Comparison of ENCODE assay signal across 15 cellular contexts in the genomic region with DNA sequence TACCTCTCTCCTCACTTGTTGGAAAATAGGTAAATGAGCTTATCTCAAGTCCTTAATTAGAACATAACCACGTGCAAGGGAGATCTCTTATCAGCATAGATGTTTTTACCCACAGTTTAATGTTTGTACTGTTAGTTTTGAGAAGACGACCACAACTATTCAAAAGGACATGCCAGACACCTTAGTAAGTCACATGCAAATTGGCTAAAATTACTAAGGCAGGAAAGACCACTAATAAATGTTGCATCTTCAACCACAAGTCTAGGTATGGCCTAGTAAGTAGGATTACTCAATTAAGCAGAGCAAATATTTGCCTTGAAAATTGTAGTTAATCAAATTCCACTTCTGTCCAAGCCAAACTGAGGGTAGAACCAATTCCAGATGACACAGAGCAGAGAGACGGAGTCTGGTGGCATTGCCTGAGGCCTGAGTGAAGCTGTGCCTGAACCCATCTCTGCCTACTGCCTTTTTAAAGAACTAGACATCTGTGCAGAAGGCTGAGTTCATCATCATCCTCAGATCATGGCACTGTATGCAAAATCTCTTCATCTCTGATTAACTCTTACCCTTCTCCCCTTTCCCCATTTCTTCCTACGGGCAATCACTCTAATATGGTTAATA. TPM values are rescaled to one million over a fixed set of nuclear protein-coding genes. Genes with fewer than 3 reads are reported as not detected.
A peak's percentile ranks its signal among the peaks of the same experiment; 100 is the strongest.
DNase-seq lines count a peak whose midpoint lies in the region; ATAC-seq, FAIRE-seq and TF ChIP-seq lines count a peak whose summit lies in the region.
"Had no signal": no experiment of that assay in that cellular context is flagged by ENCODE, and none has a peak within 500 bp of the region (broad histone marks: within the 10 kb centered on the region; RNA-seq: fewer than 3 reads in every experiment).

No MANE protein-coding gene starts in this region.

- H3K27ac ChIP-seq in PC-3 (ENCODE audit: low read length), result no peak overlapping the region
- H3K27ac ChIP-seq in Peyer's patch, result no peak overlapping the region
- H3K27ac ChIP-seq: 22Rv1, KMS-11, prostate gland, stomach had no signal

- no peak overlapping the region for H2AFZ ChIP-seq in PC-3 (ENCODE audit: low read length)

- H3K79me2 ChIP-seq in PC-3 (ENCODE audit: low read length), result no peaks in the 10 kb centered on the region

- H3K27me3 ChIP-seq in PC-3 (ENCODE audit: low read length) (no peaks in the 10 kb centered on the region), Peyer's patch (no peaks in the 10 kb centered on the region)
- H3K27me3 ChIP-seq: stomach had no signal

- intact Hi-C loops in PC-3 (cut with micrococcal nuclease), result loop anchor here (1.0 kb wide), 1 partner anchor 29 kb away; a partner anchor contains a TSS

- H3K36me3 ChIP-seq in PC-3 (ENCODE audit: low read depth, low read length), result no peaks in the 10 kb centered on the region
- H3K36me3 ChIP-seq in Peyer's patch, result no peaks in the 10 kb centered on the region
- H3K36me3 ChIP-seq: prostate gland, stomach had no signal

- TF ChIP-seq CTCF in PC-3 (conservative IDR thresholded peaks at IDR 0.05; ENCODE audit: low read depth, low read length), result no peak
- TF ChIP-seq CTCF in epithelial cell of esophagus (IDR thresholded peaks at IDR 0.05; ENCODE audit: insufficient read depth, low read depth, low read length, missing control alignments), result no peak
- no peak for TF ChIP-seq CTCF in Peyer's patch (IDR thresholded peaks at IDR 0.05)

- POLR2A ChIA-PET in PC-3 (lab: Charles Lee; ENCODE audit: unreplicated experiment), result no interaction called here

- H3K4me1 ChIP-seq in PC-3 (ENCODE audit: insufficient read depth, low read length) (peaks cover 33% of the 10 kb centered on the region), Peyer's patch (no peaks in the 10 kb centered on the region)
- H3K4me1 ChIP-seq: prostate gland had no signal

- BruUV-seq in PC-3 (replicated peaks; lab: Mats Ljungman, UMichigan), result no TSS peak

- H3K4me3 ChIP-seq in PC-3 (ENCODE audit: low read length) (no peak overlapping the region), epithelial cell of esophagus (ENCODE audit: low read length) (no peak overlapping the region), Peyer's patch (no peak overlapping the region)
- H3K4me3 ChIP-seq: prostate gland, stomach had no signal

- FAIRE-seq in frontal cortex (lab: Jason Lieb, UNC), result no peak
- FAIRE-seq: TTC549 had no signal

- CTCF ChIA-PET in PC-3 (lab: Charles Lee), result interaction anchor here (1.4 kb wide), 1 partner anchor 45 kb away, joined by 3 read pairs; no protein-coding TSS in a partner anchor

- TF ChIP-seq POLR2A in Peyer's patch (IDR thresholded peaks at IDR 0.05), result no peak

- DNase-seq in NCI-H748 (lab: John Stamatoyannopoulos, UW; ENCODE audit: unreplicated experiment), result peak; percentile 20
- no peak for DNase-seq in NCI-H748 treated with DMSO at 0.1 percent for 48 hours (lab: John Stamatoyannopoulos, UW)
- peak; percentile 89 for DNase-seq in PC-3
- peak; percentile 48 for DNase-seq in epithelial cell of esophagus (ENCODE audit: low read depth)
- peak; percentile 91 for DNase-seq in renal cortical epithelial cell (ENCODE audit: low read depth)
- DNase-seq in Peyer's patch, result no peak
- DNase-seq in frontal cortex (ENCODE audit: low spot score in 2 of 2), result no peak
- DNase-seq: glutamatergic neuron; stimulated activated CD4-positive, alpha-beta T cell treated with anti-CD3 and anti-CD28 coated beads, Interleukin-2, amount 100 ng/mL, for 48 hours; stomach had no signal

- no peaks in the 10 kb centered on the region for H3F3A ChIP-seq in PC-3 (ENCODE audit: low read length, unreplicated experiment)

- no peak overlapping the region for H3K4me2 ChIP-seq in PC-3 (ENCODE audit: low read length)
- H3K4me2 ChIP-seq: KMS-11 had no signal

- H3K9me3 ChIP-seq in PC-3 (ENCODE audit: low read length) (no peaks in the 10 kb centered on the region), Peyer's patch (no peaks in the 10 kb centered on the region)
- H3K9me3 ChIP-seq: prostate gland, stomach had no signal

- ATAC-seq in PC-3, result peak; percentile 88
- ATAC-seq in GM18511 (IDR thresholded peaks at IDR 0.05; ENCODE audit: unreplicated experiment), result no peak

- no peaks in the 10 kb centered on the region for H3K9me2 ChIP-seq in PC-3 (replicated peaks; ENCODE audit: low read length)

- H3K9ac ChIP-seq in PC-3 (ENCODE audit: low read length), result no peak overlapping the region
- H3K9ac ChIP-seq: KMS-11 had no signal

- no peaks in the 10 kb centered on the region for H4K20me1 ChIP-seq in PC-3 (ENCODE audit: low read length)

RNA-seq across cellular contexts. Expression of a gene that starts 29.7 kb away (rescaled TPM):
- 53.5 and 56.7 TPM in 2 replicates for total RNA-seq in PC-3 (2014; rRNA removed)
- 14.9 and 20.6 TPM in 2 replicates for total RNA-seq in renal cortical epithelial cell
- 100 to 1,000 TPM in 1 of 4 donors, 10 to 100 TPM in 2, 1 to 10 TPM in 1; 9.9 to 119 (median 15.6) TPM for total RNA-seq in Peyer's patch
- total RNA-seq in frontal cortex, result 22.0 TPM

Comparison
In these comparisons a context has a peak if more than half of its experiments do, and no peak if none do; other contexts are left out.
1. DNase-seq: peak in NCI-H748 (single experiment), PC-3 (single experiment), epithelial cell of esophagus (single experiment) and renal cortical epithelial cell (single experiment); none in NCI-H748 treated with DMSO at 0.1 percent for 48 hours (single experiment), Peyer's patch (0 of 3) and frontal cortex (0 of 2).